1 cellular context compared by ENCODE assay signal in the genomic region with DNA sequence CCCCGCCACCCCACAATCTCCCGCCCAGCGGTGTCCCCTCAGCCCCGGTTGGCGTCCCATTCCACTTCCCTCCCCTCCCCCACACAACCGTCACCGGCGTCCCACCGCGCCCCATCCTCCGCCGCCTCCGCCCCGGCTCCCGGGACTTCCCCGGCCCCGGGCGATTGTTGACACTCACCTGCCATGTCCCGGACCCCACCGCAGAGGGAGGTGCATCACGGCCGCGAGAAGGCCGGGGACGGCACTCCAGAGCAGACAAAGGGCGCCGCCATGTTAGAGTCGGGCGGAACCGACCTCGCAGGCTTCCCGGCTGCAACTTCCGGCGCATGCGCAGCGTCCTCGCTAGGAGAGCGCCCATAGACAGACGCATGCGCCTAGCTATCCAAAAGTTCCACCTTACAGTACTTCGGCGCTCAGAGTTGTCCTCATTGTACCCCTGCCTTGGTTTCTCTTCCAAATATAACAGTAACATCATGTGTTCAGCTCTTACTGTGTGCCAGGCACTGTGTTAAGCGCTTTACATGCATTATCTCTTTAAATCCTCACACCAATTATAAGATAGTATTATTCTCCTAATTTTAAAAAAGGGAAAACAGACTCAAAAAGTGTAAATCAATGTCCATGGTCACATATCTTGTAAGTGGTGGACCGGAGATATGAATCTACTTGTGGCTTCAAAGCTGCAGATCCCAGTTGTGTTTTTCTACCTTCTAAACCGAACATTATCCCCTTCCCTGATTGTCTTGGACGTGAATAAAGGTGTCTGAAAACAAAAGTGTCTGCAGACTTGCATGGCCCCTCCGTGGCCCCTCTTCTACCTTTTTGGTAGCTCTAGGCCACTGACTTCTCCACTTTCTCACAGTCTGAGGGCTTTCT.
TF ChIP-seq lines count a peak whose summit lies in the region.

A gene (minus strand): TSS at position 297 of the 876 bp plus-strand sequence. CDS start 27,606 bp downstream, outside the sequence.

TF ChIP-seq in HepG2, 621 proteins besides CTCF, POLR2A, EP300 and RAD21 (continued from another document and continues in another):
- TF ChIP-seq ZNF143 (CRISPR knock-in tag; IDR thresholded peaks at IDR 0.05) = peak; percentile 73; the same call in 1 of the 2 replicates
- no peak for TF ChIP-seq MEF2D (CRISPR knock-in tag; IDR thresholded peaks at IDR 0.05)
- 0 out of 2 replicates have a peak, but pooled peaks have one; percentile 62 for TF ChIP-seq ZBTB3 (CRISPR knock-in tag; IDR thresholded peaks at IDR 0.05; ENCODE audit: borderline replicate concordance, low read depth)
- TF ChIP-seq KMT2A (CRISPR knock-in tag; IDR thresholded peaks at IDR 0.05) = peak; percentile 10; the same call in 1 of the 2 replicates
- TF ChIP-seq ZFY (CRISPR knock-in tag; IDR thresholded peaks at IDR 0.05) = peak; percentile 80
- no peak for TF ChIP-seq NPAS2 (CRISPR knock-in tag; IDR thresholded peaks at IDR 0.05; ENCODE audit: borderline replicate concordance)
- TF ChIP-seq TEAD3 (CRISPR knock-in tag; optimal IDR thresholded peaks at IDR 0.05; ENCODE audit: borderline replicate concordance) = no peak
- no peak for TF ChIP-seq PRPF4 (IDR thresholded peaks at IDR 0.05; ENCODE audit: low read depth, low read length, poor library complexity, severe bottlenecking)
- no peak for TF ChIP-seq ZNF460 (CRISPR knock-in tag; IDR thresholded peaks at IDR 0.05; ENCODE audit: borderline replicate concordance)
- no peak for TF ChIP-seq FOXM1 (CRISPR knock-in tag; IDR thresholded peaks at IDR 0.05)
- TF ChIP-seq ZNF670 (CRISPR knock-in tag; IDR thresholded peaks at IDR 0.05; ENCODE audit: borderline replicate concordance) = peak; percentile 73; the same call in 1 of the 2 replicates
- TF ChIP-seq ZNF747 (CRISPR knock-in tag; IDR thresholded peaks at IDR 0.05; ENCODE audit: borderline replicate concordance) = peak; percentile 75; the same call in 1 of the 2 replicates
- TF ChIP-seq, protein P1, sequence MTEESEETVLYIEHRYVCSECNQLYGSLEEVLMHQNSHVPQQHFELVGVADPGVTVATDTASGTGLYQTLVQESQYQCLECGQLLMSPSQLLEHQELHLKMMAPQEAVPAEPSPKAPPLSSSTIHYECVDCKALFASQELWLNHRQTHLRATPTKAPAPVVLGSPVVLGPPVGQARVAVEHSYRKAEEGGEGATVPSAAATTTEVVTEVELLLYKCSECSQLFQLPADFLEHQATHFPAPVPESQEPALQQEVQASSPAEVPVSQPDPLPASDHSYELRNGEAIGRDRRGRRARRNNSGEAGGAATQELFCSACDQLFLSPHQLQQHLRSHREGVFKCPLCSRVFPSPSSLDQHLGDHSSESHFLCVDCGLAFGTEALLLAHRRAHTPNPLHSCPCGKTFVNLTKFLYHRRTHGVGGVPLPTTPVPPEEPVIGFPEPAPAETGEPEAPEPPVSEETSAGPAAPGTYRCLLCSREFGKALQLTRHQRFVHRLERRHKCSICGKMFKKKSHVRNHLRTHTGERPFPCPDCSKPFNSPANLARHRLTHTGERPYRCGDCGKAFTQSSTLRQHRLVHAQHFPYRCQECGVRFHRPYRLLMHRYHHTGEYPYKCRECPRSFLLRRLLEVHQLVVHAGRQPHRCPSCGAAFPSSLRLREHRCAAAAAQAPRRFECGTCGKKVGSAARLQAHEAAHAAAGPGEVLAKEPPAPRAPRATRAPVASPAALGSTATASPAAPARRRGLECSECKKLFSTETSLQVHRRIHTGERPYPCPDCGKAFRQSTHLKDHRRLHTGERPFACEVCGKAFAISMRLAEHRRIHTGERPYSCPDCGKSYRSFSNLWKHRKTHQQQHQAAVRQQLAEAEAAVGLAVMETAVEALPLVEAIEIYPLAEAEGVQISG (CRISPR knock-in tag; IDR thresholded peaks at IDR 0.05) = peak; percentile 91
- TF ChIP-seq, protein P2, sequence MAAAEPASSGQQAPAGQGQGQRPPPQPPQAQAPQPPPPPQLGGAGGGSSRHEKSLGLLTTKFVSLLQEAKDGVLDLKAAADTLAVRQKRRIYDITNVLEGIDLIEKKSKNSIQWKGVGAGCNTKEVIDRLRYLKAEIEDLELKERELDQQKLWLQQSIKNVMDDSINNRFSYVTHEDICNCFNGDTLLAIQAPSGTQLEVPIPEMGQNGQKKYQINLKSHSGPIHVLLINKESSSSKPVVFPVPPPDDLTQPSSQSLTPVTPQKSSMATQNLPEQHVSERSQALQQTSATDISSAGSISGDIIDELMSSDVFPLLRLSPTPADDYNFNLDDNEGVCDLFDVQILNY (CRISPR knock-in tag; conservative IDR thresholded peaks at IDR 0.05) = no peak
- TF ChIP-seq MAFG (CRISPR knock-in tag; IDR thresholded peaks at IDR 0.05) = no peak
- TF ChIP-seq FOSL2 (CRISPR knock-in tag; IDR thresholded peaks at IDR 0.05) = peak; percentile 36; the same call in 1 of the 2 replicates
- TF ChIP-seq, protein P3, sequence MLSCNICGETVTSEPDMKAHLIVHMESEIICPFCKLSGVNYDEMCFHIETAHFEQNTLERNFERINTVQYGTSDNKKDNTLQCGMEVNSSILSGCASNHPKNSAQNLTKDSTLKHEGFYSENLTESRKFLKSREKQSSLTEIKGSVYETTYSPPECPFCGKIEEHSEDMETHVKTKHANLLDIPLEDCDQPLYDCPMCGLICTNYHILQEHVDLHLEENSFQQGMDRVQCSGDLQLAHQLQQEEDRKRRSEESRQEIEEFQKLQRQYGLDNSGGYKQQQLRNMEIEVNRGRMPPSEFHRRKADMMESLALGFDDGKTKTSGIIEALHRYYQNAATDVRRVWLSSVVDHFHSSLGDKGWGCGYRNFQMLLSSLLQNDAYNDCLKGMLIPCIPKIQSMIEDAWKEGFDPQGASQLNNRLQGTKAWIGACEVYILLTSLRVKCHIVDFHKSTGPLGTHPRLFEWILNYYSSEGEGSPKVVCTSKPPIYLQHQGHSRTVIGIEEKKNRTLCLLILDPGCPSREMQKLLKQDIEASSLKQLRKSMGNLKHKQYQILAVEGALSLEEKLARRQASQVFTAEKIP (CRISPR knock-in tag; IDR thresholded peaks at IDR 0.05; ENCODE audit: borderline replicate concordance) = no peak
- TF ChIP-seq ZFX (CRISPR knock-in tag; IDR thresholded peaks at IDR 0.05; ENCODE audit: low read depth) = peak; percentile 79
- peak; percentile 63; the same call in 1 of the 2 replicates for TF ChIP-seq IRF2 (CRISPR knock-in tag; IDR thresholded peaks at IDR 0.05)
- no peak for TF ChIP-seq ZNF598 (CRISPR knock-in tag; IDR thresholded peaks at IDR 0.05; ENCODE audit: borderline replicate concordance)
- no peak for TF ChIP-seq ZNF674 (CRISPR knock-in tag; IDR thresholded peaks at IDR 0.05; ENCODE audit: low read depth)
- TF ChIP-seq ZNF792 (CRISPR knock-in tag; IDR thresholded peaks at IDR 0.05) = 0 out of 2 replicates have a peak, but pooled peaks have one; percentile 17
- 0 out of 2 replicates have a peak, but pooled peaks have one; percentile 21 for TF ChIP-seq ZSCAN29 (CRISPR knock-in tag; conservative IDR thresholded peaks at IDR 0.05)
- no peak for TF ChIP-seq ZNF343 (CRISPR knock-in tag; IDR thresholded peaks at IDR 0.05)
- TF ChIP-seq ARNT2 (CRISPR knock-in tag; IDR thresholded peaks at IDR 0.05; ENCODE audit: low read depth) = no peak
- peak; percentile 40; the same call in 1 of the 2 replicates for TF ChIP-seq ELF3 (CRISPR knock-in tag; IDR thresholded peaks at IDR 0.05)
- no peak for TF ChIP-seq CHD2 (IDR thresholded peaks at IDR 0.05; ENCODE audit: low read depth, low read length)
- no peak for TF ChIP-seq ZNF432 (CRISPR knock-in tag; IDR thresholded peaks at IDR 0.05; ENCODE audit: borderline replicate concordance)
- TF ChIP-seq ZNF331 (CRISPR knock-in tag; IDR thresholded peaks at IDR 0.05) = peak; percentile 34; the same call in 1 of the 2 replicates
- 0 out of 2 replicates have a peak, but pooled peaks have one; percentile 11 for TF ChIP-seq ZNF12 (CRISPR knock-in tag; IDR thresholded peaks at IDR 0.05)
- TF ChIP-seq, protein P4, sequence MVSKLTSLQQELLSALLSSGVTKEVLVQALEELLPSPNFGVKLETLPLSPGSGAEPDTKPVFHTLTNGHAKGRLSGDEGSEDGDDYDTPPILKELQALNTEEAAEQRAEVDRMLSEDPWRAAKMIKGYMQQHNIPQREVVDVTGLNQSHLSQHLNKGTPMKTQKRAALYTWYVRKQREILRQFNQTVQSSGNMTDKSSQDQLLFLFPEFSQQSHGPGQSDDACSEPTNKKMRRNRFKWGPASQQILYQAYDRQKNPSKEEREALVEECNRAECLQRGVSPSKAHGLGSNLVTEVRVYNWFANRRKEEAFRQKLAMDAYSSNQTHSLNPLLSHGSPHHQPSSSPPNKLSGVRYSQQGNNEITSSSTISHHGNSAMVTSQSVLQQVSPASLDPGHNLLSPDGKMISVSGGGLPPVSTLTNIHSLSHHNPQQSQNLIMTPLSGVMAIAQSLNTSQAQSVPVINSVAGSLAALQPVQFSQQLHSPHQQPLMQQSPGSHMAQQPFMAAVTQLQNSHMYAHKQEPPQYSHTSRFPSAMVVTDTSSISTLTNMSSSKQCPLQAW (CRISPR knock-in tag; IDR thresholded peaks at IDR 0.05) = peak; percentile 80; the same call in 1 of the 2 replicates
- TF ChIP-seq NKX3-1 (CRISPR knock-in tag; IDR thresholded peaks at IDR 0.05) = no peak
- TF ChIP-seq, protein P5, sequence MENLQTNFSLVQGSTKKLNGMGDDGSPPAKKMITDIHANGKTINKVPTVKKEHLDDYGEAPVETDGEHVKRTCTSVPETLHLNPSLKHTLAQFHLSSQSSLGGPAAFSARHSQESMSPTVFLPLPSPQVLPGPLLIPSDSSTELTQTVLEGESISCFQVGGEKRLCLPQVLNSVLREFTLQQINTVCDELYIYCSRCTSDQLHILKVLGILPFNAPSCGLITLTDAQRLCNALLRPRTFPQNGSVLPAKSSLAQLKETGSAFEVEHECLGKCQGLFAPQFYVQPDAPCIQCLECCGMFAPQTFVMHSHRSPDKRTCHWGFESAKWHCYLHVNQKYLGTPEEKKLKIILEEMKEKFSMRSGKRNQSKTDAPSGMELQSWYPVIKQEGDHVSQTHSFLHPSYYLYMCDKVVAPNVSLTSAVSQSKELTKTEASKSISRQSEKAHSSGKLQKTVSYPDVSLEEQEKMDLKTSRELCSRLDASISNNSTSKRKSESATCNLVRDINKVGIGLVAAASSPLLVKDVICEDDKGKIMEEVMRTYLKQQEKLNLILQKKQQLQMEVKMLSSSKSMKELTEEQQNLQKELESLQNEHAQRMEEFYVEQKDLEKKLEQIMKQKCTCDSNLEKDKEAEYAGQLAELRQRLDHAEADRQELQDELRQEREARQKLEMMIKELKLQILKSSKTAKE (CRISPR knock-in tag; IDR thresholded peaks at IDR 0.05; ENCODE audit: borderline replicate concordance) = no peak
- peak; percentile 32; the same call in 1 of the 2 replicates for TF ChIP-seq HIVEP1 (CRISPR knock-in tag; IDR thresholded peaks at IDR 0.05)
- TF ChIP-seq FOXK1 (CRISPR knock-in tag; IDR thresholded peaks at IDR 0.05; ENCODE audit: borderline replicate concordance, low read depth) = peak; percentile 75; the same call in 1 of the 2 replicates
- TF ChIP-seq, protein P6, sequence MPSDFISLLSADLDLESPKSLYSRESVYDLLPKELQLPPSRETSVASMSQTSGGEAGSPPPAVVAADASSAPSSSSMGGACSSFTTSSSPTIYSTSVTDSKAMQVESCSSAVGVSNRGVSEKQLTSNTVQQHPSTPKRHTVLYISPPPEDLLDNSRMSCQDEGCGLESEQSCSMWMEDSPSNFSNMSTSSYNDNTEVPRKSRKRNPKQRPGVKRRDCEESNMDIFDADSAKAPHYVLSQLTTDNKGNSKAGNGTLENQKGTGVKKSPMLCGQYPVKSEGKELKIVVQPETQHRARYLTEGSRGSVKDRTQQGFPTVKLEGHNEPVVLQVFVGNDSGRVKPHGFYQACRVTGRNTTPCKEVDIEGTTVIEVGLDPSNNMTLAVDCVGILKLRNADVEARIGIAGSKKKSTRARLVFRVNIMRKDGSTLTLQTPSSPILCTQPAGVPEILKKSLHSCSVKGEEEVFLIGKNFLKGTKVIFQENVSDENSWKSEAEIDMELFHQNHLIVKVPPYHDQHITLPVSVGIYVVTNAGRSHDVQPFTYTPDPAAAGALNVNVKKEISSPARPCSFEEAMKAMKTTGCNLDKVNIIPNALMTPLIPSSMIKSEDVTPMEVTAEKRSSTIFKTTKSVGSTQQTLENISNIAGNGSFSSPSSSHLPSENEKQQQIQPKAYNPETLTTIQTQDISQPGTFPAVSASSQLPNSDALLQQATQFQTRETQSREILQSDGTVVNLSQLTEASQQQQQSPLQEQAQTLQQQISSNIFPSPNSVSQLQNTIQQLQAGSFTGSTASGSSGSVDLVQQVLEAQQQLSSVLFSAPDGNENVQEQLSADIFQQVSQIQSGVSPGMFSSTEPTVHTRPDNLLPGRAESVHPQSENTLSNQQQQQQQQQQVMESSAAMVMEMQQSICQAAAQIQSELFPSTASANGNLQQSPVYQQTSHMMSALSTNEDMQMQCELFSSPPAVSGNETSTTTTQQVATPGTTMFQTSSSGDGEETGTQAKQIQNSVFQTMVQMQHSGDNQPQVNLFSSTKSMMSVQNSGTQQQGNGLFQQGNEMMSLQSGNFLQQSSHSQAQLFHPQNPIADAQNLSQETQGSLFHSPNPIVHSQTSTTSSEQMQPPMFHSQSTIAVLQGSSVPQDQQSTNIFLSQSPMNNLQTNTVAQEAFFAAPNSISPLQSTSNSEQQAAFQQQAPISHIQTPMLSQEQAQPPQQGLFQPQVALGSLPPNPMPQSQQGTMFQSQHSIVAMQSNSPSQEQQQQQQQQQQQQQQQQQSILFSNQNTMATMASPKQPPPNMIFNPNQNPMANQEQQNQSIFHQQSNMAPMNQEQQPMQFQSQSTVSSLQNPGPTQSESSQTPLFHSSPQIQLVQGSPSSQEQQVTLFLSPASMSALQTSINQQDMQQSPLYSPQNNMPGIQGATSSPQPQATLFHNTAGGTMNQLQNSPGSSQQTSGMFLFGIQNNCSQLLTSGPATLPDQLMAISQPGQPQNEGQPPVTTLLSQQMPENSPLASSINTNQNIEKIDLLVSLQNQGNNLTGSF (CRISPR knock-in tag; IDR thresholded peaks at IDR 0.05) = no peak
- TF ChIP-seq BRD4 (CRISPR knock-in tag; IDR thresholded peaks at IDR 0.05) = peak; percentile 56; the same call in 1 of the 2 replicates
- no peak for TF ChIP-seq RCOR2 (CRISPR knock-in tag; IDR thresholded peaks at IDR 0.05)
- no peak for TF ChIP-seq FOXO1 (CRISPR knock-in tag; IDR thresholded peaks at IDR 0.05)
- TF ChIP-seq NONO (IDR thresholded peaks at IDR 0.05) = no peak
- peak; percentile 56; the same call in 1 of the 2 replicates for TF ChIP-seq NONO (CRISPR knock-in tag; conservative IDR thresholded peaks at IDR 0.05)
- TF ChIP-seq ZNF501 (CRISPR knock-in tag; IDR thresholded peaks at IDR 0.05) = peak; percentile 83; the same call in 1 of the 2 replicates
- TF ChIP-seq, protein P7, sequence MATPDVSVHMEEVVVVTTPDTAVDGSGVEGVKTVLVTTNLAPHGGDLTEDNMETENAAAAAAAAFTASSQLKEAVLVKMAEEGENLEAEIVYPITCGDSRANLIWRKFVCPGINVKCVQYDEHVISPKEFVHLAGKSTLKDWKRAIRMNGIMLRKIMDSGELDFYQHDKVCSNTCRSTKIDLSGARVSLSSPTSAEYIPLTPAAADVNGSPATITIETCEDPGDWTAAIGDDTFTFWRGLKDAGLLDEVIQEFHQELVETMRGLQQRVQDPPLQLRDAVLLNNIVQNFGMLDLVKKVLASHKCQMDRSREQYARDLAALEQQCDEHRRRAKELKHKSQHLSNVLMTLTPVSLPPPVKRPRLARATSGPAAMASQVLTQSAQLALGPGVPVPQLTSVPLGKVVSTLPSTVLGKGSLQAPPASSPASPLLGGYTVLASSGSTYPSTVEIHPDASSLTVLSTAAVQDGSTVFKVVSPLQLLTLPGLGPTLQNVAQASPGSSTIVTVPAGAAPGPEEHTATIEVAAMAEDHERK (CRISPR knock-in tag; IDR thresholded peaks at IDR 0.05; ENCODE audit: low read depth) = 0 out of 2 replicates have a peak, but pooled peaks have one; percentile 39
- TF ChIP-seq ASH2L (IDR thresholded peaks at IDR 0.05; ENCODE audit: insufficient read length, low read depth, low read length) = peak; percentile 97
- peak; percentile 96 for TF ChIP-seq GABPB1 (CRISPR knock-in tag; IDR thresholded peaks at IDR 0.05)
- peak; percentile 54; the same call in 1 of the 2 replicates for TF ChIP-seq AHR (CRISPR knock-in tag; IDR thresholded peaks at IDR 0.05)
- TF ChIP-seq ZNF530 (CRISPR knock-in tag; IDR thresholded peaks at IDR 0.05; ENCODE audit: low read depth) = no peak
- peak; percentile 40; the same call in 1 of the 2 replicates for TF ChIP-seq POGZ (CRISPR knock-in tag; IDR thresholded peaks at IDR 0.05)
